ENCODE assay signal across 1 cellular context in the genomic region with DNA sequence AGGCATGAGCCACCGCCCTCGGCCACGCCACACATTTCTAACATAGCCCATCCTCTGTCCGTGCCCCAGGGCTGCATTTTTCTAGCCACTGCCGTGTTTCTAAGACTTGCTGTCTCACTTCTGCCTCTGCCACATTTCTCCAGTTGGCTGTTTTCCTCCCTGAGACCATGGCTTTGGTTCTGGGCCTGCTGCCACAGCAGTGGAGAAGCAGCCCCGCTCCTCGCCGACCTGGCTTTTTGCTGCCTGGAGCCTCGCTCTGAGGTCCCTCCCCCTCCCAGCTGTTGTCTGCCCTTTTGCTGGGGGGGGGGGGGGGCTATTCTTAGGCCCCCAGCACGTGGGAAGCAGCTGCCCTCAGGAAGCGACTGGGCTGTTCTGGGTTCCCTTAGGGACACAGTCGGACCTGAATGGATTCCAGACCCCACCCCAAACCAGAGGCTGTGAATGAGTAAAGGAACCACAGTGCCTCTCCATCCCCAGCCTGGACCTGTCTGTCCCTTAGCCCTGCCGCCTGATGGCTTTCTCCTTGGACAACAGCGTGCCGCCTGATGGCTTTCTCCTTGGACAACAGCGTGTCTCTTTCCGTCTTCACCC.
TF ChIP-seq lines count a peak whose summit lies in the region.

No MANE protein-coding gene starts in this region.

TF ChIP-seq in K562, 482 proteins besides CTCF, POLR2A, EP300 and RAD21:
- TF ChIP-seq RBFOX2 (IDR thresholded peaks at IDR 0.05; ENCODE audit: low read depth, low read length) (0 out of 2 replicates have a peak, but pooled peaks have one; percentile 25), ELK1 (CRISPR knock-in tag; IDR thresholded peaks at IDR 0.05) (no peak), KLF13 (tag; IDR thresholded peaks at IDR 0.05; ENCODE audit: borderline replicate concordance, low read depth) (no peak), RERE (CRISPR knock-in tag; IDR thresholded peaks at IDR 0.05; ENCODE audit: borderline replicate concordance) (no peak), MEIS2 (IDR thresholded peaks at IDR 0.05; ENCODE audit: partially characterized antibody) (no peak), RAD51 (IDR thresholded peaks at IDR 0.05; ENCODE audit: borderline replicate concordance, low read depth) (no peak), MAFK (IDR thresholded peaks at IDR 0.05; ENCODE audit: low read length) (no peak), FOXP4 (CRISPR knock-in tag; IDR thresholded peaks at IDR 0.05; ENCODE audit: borderline replicate concordance) (no peak), CHAMP1 (IDR thresholded peaks at IDR 0.05) (no peak), BCL6 (CRISPR knock-in tag; IDR thresholded peaks at IDR 0.05) (no peak)
- TF ChIP-seq, protein P1, sequence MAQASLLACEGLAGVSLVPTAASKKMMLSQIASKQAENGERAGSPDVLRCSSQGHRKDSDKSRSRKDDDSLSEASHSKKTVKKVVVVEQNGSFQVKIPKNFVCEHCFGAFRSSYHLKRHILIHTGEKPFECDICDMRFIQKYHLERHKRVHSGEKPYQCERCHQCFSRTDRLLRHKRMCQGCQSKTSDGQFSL (CRISPR knock-in tag; IDR thresholded peaks at IDR 0.05): no peak
- TF ChIP-seq, protein P1 (tag; IDR thresholded peaks at IDR 0.05): 0 out of 4 replicates have a peak, but pooled peaks of 1 of the 2 experiments have one; percentile 39
- TF ChIP-seq, protein P2, sequence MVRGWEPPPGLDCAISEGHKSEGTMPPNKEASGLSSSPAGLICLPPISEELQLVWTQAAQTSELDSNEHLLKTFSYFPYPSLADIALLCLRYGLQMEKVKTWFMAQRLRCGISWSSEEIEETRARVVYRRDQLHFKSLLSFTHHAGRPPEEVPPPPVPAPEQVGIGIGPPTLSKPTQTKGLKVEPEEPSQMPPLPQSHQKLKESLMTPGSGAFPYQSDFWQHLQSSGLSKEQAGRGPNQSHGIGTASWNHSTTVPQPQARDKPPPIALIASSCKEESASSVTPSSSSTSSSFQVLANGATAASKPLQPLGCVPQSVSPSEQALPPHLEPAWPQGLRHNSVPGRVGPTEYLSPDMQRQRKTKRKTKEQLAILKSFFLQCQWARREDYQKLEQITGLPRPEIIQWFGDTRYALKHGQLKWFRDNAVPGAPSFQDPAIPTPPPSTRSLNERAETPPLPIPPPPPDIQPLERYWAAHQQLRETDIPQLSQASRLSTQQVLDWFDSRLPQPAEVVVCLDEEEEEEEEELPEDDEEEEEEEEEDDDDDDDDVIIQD (CRISPR knock-in tag; IDR thresholded peaks at IDR 0.05): no peak
